Comparison of ENCODE assay signal across 27 cellular contexts in genomic region chr5:81238460-81238859, GRCh38. TPM values are rescaled to one million over a fixed set of nuclear protein-coding genes. Genes with fewer than 3 reads are reported as not detected.
"Had no signal": no experiment of that assay in that cellular context is flagged by ENCODE, and none has a peak within 500 bp of the region (broad histone marks: within the 10 kb centered on the region; RNA-seq: fewer than 3 reads in every experiment).

No MANE protein-coding gene starts in this region.

- H3K4me3 Mint-ChIP-seq: activated CD4-positive, alpha-beta memory T cell treated with anti-CD3 and anti-CD28 coated beads, Interleukin-2, amount 10 ng/mL, durations not matched to agents 7 days and 5 days; activated CD4-positive, alpha-beta T cell treated with anti-CD3 and anti-CD28 coated beads, Interleukin-2, amount 10 ng/mL, durations not matched to agents 7 days and 5 days; activated naive CD8-positive, alpha-beta T cell treated with anti-CD3 and anti-CD28 coated beads, Interleukin-2, amount 10 ng/mL, durations not matched to agents 7 days and 5 days; T-helper 17 cell; WTC11 had no signal

- H3K27me3 Mint-ChIP-seq: activated CD4-positive, alpha-beta memory T cell treated with anti-CD3 and anti-CD28 coated beads, Interleukin-2, amount 10 ng/mL, durations not matched to agents 7 days and 5 days; activated CD4-positive, alpha-beta T cell treated with anti-CD3 and anti-CD28 coated beads, Interleukin-2, amount 10 ng/mL, durations not matched to agents 7 days and 5 days; activated naive CD8-positive, alpha-beta T cell treated with anti-CD3 and anti-CD28 coated beads, Interleukin-2, amount 10 ng/mL, durations not matched to agents 7 days and 5 days; T-helper 17 cell had no signal

- H3K27me3 ChIP-seq: adrenal gland had no signal

- H3K9me3 ChIP-seq: adrenal gland had no signal

- ATAC-seq: Panc1, T-helper 17 cell, WTC11 had no signal

- H3K36me3 ChIP-seq: adrenal gland had no signal

- H3K9me3 Mint-ChIP-seq: activated CD4-positive, alpha-beta memory T cell treated with anti-CD3 and anti-CD28 coated beads, Interleukin-2, amount 10 ng/mL, durations not matched to agents 7 days and 5 days; activated CD4-positive, alpha-beta T cell treated with anti-CD3 and anti-CD28 coated beads, Interleukin-2, amount 10 ng/mL, durations not matched to agents 7 days and 5 days; WTC11 had no signal

- H3K27ac Mint-ChIP-seq: activated CD4-positive, alpha-beta memory T cell treated with anti-CD3 and anti-CD28 coated beads, Interleukin-2, amount 10 ng/mL, durations not matched to agents 7 days and 5 days; activated naive CD8-positive, alpha-beta T cell treated with anti-CD3 and anti-CD28 coated beads, Interleukin-2, amount 10 ng/mL, durations not matched to agents 7 days and 5 days; T-helper 17 cell; WTC11 had no signal

- H3K27ac ChIP-seq: adrenal gland had no signal

- H3K4me3 ChIP-seq: adrenal gland had no signal

- DNase-seq: activated CD4-positive, alpha-beta memory T cell treated with anti-CD3 and anti-CD28 coated beads, Interleukin-2, amount 10 ng/mL, durations not matched to agents 7 days and 5 days; activated CD4-positive, alpha-beta T cell treated with anti-CD3 and anti-CD28 coated beads, Interleukin-2, amount 10 ng/mL, durations not matched to agents 7 days and 5 days; activated CD4-positive, CD25-positive, alpha-beta regulatory T cell treated with anti-CD3 and anti-CD28 coated beads, Interleukin-2, amount 50 U/mL, for 72 hours; activated CD8-positive, alpha-beta memory T cell treated with anti-CD3 and anti-CD28 coated beads, Interleukin-2, amount 50 U/mL, for 48 hours; activated naive CD4-positive, alpha-beta T cell treated with anti-CD3 and anti-CD28 coated beads, Interleukin-2, amount 50 U/mL, for 16 hours; activated naive CD8-positive, alpha-beta T cell treated with anti-CD3 and anti-CD28 coated beads, Interleukin-2, amount 10 ng/mL, durations not matched to agents 7 days and 5 days; activated T-cell treated with anti-CD3 and anti-CD28 coated beads, Interleukin-2, amount 50 U/mL, for 1 hour; adrenal gland; anterior cingulate cortex; central memory CD4-positive, alpha-beta T cell; Karpas-422; MM.1S; NCI-H1105; NCI-H1436; NCI-H187; NCI-H2081; NCI-H446 treated with DMSO at 0.1 percent for 48 hours; NCI-H524 treated with DMSO at 0.1 percent for 48 hours; NCI-H82; OCI-M1; RPMI8226; SHP77; T-helper 17 cell; T-helper 9 cell had no signal

RNA-seq across cellular contexts. Expression of gene CKMT2, which starts 5.3 kb away (rescaled TPM):
- total RNA-seq: activated CD4-positive, alpha-beta memory T cell treated with anti-CD3 and anti-CD28 coated beads, Interleukin-2, amount 10 ng/mL, durations not matched to agents 7 days and 5 days; activated CD4-positive, alpha-beta T cell treated with anti-CD3 and anti-CD28 coated beads, Interleukin-2, amount 10 ng/mL, durations not matched to agents 7 days and 5 days; activated naive CD8-positive, alpha-beta T cell treated with anti-CD3 and anti-CD28 coated beads, Interleukin-2, amount 10 ng/mL, durations not matched to agents 7 days and 5 days; SK-MEL-5; T-helper 17 cell had no signal
